ENCODE assay signal across 21 cellular contexts in genomic region chrX:11751261-11751660, GRCh38.
"Had no signal": no experiment of that assay in that cellular context is flagged by ENCODE, and none has a peak within 500 bp of the region (broad histone marks: within the 10 kb centered on the region; RNA-seq: fewer than 3 reads in every experiment).

No MANE protein-coding gene starts in this region.

- H3K27ac ChIP-seq: epithelial cell of prostate, esophagus muscularis mucosa, gastrocnemius medialis, psoas muscle, right lobe of liver, suprapubic skin, thyroid gland, uterus had no signal

- H3K27me3 ChIP-seq: esophagus muscularis mucosa, gastrocnemius medialis, suprapubic skin, thyroid gland, upper lobe of left lung, uterus had no signal

- DNase-seq: effector memory CD8-positive, alpha-beta T cell; gastrocnemius medialis; glutamatergic neuron; islet precursor cell; mammary epithelial cell; naive thymus-derived CD4-positive, alpha-beta T cell; nephron progenitor cell; psoas muscle; retina; right lobe of liver; stimulated activated CD4-positive, alpha-beta T cell treated with anti-CD3 and anti-CD28 coated beads, Interleukin-4, amount 100 ng/mL, for 1 hour; stimulated activated CD8-positive, alpha-beta memory T cell treated with anti-CD3 and anti-CD28 coated beads, Interleukin-4, amount 100 ng/mL, for 48 hours; stimulated activated naive CD8-positive, alpha-beta T cell treated with anti-CD3 and anti-CD28 coated beads, Interleukin-15, Interleukin-2, amounts not matched to agents 100 U/mL and 50 U/mL, for 24 hours; thyroid gland; upper lobe of left lung; uterus had no signal

- H3K4me3 Mint-ChIP-seq: effector memory CD8-positive, alpha-beta T cell; naive thymus-derived CD4-positive, alpha-beta T cell; nephron progenitor cell; stimulated activated effector memory CD8-positive, alpha-beta T cell treated with anti-CD3 and anti-CD28 coated beads, Interleukin-12 subunit alpha, Interleukin-12 subunit beta, amount 100 ng/mL, for 72 hours had no signal

- H3K4me1 Mint-ChIP-seq: nephron progenitor cell; stimulated activated effector memory CD8-positive, alpha-beta T cell treated with anti-CD3 and anti-CD28 coated beads, Interleukin-12 subunit alpha, Interleukin-12 subunit beta, amount 100 ng/mL, for 72 hours had no signal

- H3K4me3 ChIP-seq: esophagus muscularis mucosa, gastrocnemius medialis, psoas muscle, right lobe of liver, suprapubic skin, thyroid gland, upper lobe of left lung, uterus had no signal

- H3K36me3 ChIP-seq: esophagus muscularis mucosa, gastrocnemius medialis, right lobe of liver, suprapubic skin, thyroid gland, upper lobe of left lung, uterus had no signal

- H3K36me3 Mint-ChIP-seq: naive thymus-derived CD4-positive, alpha-beta T cell; stimulated activated effector memory CD8-positive, alpha-beta T cell treated with anti-CD3 and anti-CD28 coated beads, Interleukin-12 subunit alpha, Interleukin-12 subunit beta, amount 100 ng/mL, for 72 hours had no signal

- H3K27ac Mint-ChIP-seq: effector memory CD8-positive, alpha-beta T cell; naive thymus-derived CD4-positive, alpha-beta T cell; nephron progenitor cell; stimulated activated effector memory CD8-positive, alpha-beta T cell treated with anti-CD3 and anti-CD28 coated beads, Interleukin-12 subunit alpha, Interleukin-12 subunit beta, amount 100 ng/mL, for 72 hours had no signal

- H3K9me3 ChIP-seq: esophagus muscularis mucosa, gastrocnemius medialis, psoas muscle, right lobe of liver, suprapubic skin, thyroid gland, upper lobe of left lung, uterus had no signal

- ATAC-seq: effector memory CD8-positive, alpha-beta T cell; gastrocnemius medialis; left lobe of liver; naive thymus-derived CD4-positive, alpha-beta T cell; psoas muscle; right lobe of liver; stimulated activated naive CD8-positive, alpha-beta T cell treated with anti-CD3 and anti-CD28 coated beads, Interleukin-15, Interleukin-2, amounts not matched to agents 100 U/mL and 50 U/mL, for 24 hours had no signal

- H3K4me1 ChIP-seq: esophagus muscularis mucosa, gastrocnemius medialis, psoas muscle, right lobe of liver, suprapubic skin, thyroid gland, upper lobe of left lung, uterus had no signal

- H3K9me3 Mint-ChIP-seq: effector memory CD8-positive, alpha-beta T cell; stimulated activated effector memory CD8-positive, alpha-beta T cell treated with anti-CD3 and anti-CD28 coated beads, Interleukin-12 subunit alpha, Interleukin-12 subunit beta, amount 100 ng/mL, for 72 hours had no signal
